23 cellular contexts compared by ENCODE assay signal in the genomic region with DNA sequence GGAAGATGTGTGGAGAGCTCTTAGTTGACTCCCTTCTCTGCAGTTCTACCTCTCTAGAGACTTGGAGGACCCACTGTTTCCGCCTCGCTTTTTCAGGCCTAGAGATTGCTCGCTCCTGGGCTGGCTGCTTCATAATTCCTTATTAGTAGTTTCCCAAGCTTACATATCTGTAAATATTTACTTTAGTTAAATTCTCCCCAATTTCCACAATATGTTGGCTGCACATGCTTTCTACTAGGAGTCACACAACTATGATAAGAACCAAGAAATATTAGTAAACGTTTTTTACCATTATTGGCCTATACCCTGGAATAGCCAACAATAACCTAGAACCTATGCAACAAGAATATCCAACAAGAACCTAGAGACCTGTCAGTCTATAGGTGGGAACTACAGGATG.
DNase-seq lines count a peak whose midpoint lies in the region; ATAC-seq and TF ChIP-seq lines count a peak whose summit lies in the region.
"Had no signal": no experiment of that assay in that cellular context is flagged by ENCODE, and none has a peak within 500 bp of the region (broad histone marks: within the 10 kb centered on the region; RNA-seq: fewer than 3 reads in every experiment).

No MANE protein-coding gene starts in this region.

- H2AFZ ChIP-seq in smooth muscle cell (ENCODE audit: low read depth) = peak overlapping the region; percentile 4

- H3K4me1 ChIP-seq in RWPE2 (ENCODE audit: insufficient read depth, poor library complexity, severe bottlenecking) = peaks cover 20% of the 10 kb centered on the region
- peaks cover 26% of the 10 kb centered on the region for H3K4me1 ChIP-seq in foreskin keratinocyte
- H3K4me1 ChIP-seq in smooth muscle cell (ENCODE audit: low read depth) = no peaks in the 10 kb centered on the region
- H3K4me1 ChIP-seq: BE2C had no signal

- H3K4me1 Mint-ChIP-seq in activated CD4-positive, alpha-beta T cell treated with anti-CD3 and anti-CD28 coated beads for 36 hours = peaks cover 29% of the 10 kb centered on the region
- peaks cover 9% of the 10 kb centered on the region for H3K4me1 Mint-ChIP-seq in activated CD8-positive, alpha-beta T cell treated with anti-CD3 and anti-CD28 coated beads, Interleukin-2, amount 10 ng/mL, durations not matched to agents 7 days and 5 days (ENCODE audit: low read depth)
- H3K4me1 Mint-ChIP-seq: CD14-positive monocyte had no signal

- ATAC-seq in activated CD4-positive, alpha-beta T cell treated with anti-CD3 and anti-CD28 coated beads for 36 hours = no peak
- ATAC-seq in RWPE2 (ENCODE audit: low read depth) (no peak), foreskin keratinocyte (no peak)
- ATAC-seq in activated CD8-positive, alpha-beta T cell treated with anti-CD3 and anti-CD28 coated beads, Interleukin-2, amount 10 ng/mL, durations not matched to agents 7 days and 5 days = no peak
- ATAC-seq: HCT116, Right ventricle myocardium inferior had no signal

- peak overlapping the region; percentile 75 for H3K27ac Mint-ChIP-seq in activated CD4-positive, alpha-beta T cell treated with anti-CD3 and anti-CD28 coated beads for 36 hours
- H3K27ac Mint-ChIP-seq in activated CD8-positive, alpha-beta T cell treated with anti-CD3 and anti-CD28 coated beads, Interleukin-2, amount 10 ng/mL, durations not matched to agents 7 days and 5 days = no peak overlapping the region
- H3K27ac Mint-ChIP-seq: CD14-positive monocyte; CD8-positive, alpha-beta memory T cell had no signal

- CTCF ChIA-PET in activated CD4-positive, alpha-beta T cell treated with anti-CD3 and anti-CD28 coated beads for 36 hours (lab: Charles Lee) = interaction anchor here (0.8 to 1.5 kb wide), 4 partner anchors 11 to 126 kb away, joined by 3 to 8 read pairs (median 4); no protein-coding TSS in a partner anchor
- CTCF ChIA-PET in activated CD8-positive, alpha-beta T cell treated with anti-CD3 and anti-CD28 coated beads, Interleukin-2, amount 10 ng/mL, durations not matched to agents 7 days and 5 days (lab: Charles Lee) = interaction anchor here (1.2 kb wide), 1 partner anchor 433 kb away, joined by 3 read pairs; no protein-coding TSS in a partner anchor

- H3K4me2 ChIP-seq in smooth muscle cell = peak overlapping the region; percentile 30

- H3K9me3 ChIP-seq in RWPE2 (ENCODE audit: severe bottlenecking) = no peaks in the 10 kb centered on the region
- no peaks in the 10 kb centered on the region for H3K9me3 ChIP-seq in smooth muscle cell (replicated peaks; ENCODE audit: low read depth)
- H3K9me3 ChIP-seq: BE2C had no signal

- no peak overlapping the region for H3K4me3 ChIP-seq in RWPE2 (ENCODE audit: severe bottlenecking)
- no peak overlapping the region for H3K4me3 ChIP-seq in smooth muscle cell

- no peaks in the 10 kb centered on the region for H3K79me2 ChIP-seq in smooth muscle cell (ENCODE audit: low read depth)

- intact Hi-C loops in activated CD4-positive, alpha-beta T cell treated with anti-CD3 and anti-CD28 coated beads for 36 hours (cut with DNase I, micrococcal nuclease) = loop anchor here in 1 of 2 experiments (5.0 kb wide), 1 partner anchor 44 kb away; no protein-coding TSS in a partner anchor

- POLR2A ChIA-PET in activated CD4-positive, alpha-beta T cell treated with anti-CD3 and anti-CD28 coated beads for 36 hours (lab: Charles Lee) = no interaction called here
- POLR2A ChIA-PET in activated CD8-positive, alpha-beta T cell treated with anti-CD3 and anti-CD28 coated beads, Interleukin-2, amount 10 ng/mL, durations not matched to agents 7 days and 5 days (lab: Charles Lee) = no interaction called here

- H3K27me3 ChIP-seq in RWPE2 (ENCODE audit: insufficient read depth, poor library complexity, severe bottlenecking) = no peaks in the 10 kb centered on the region
- no peaks in the 10 kb centered on the region for H3K27me3 ChIP-seq in foreskin keratinocyte
- no peaks in the 10 kb centered on the region for H3K27me3 ChIP-seq in smooth muscle cell (ENCODE audit: low read depth)
- H3K27me3 ChIP-seq: BE2C had no signal

- H3K27ac ChIP-seq in RWPE2 (ENCODE audit: poor library complexity, severe bottlenecking) = peak overlapping the region; percentile 32
- H3K27ac ChIP-seq in foreskin keratinocyte = peak overlapping the region; percentile 80
- peak overlapping the region; percentile 63 for H3K27ac ChIP-seq in smooth muscle cell (ENCODE audit: low read depth)
- H3K27ac ChIP-seq: 22Rv1, HL-60 had no signal

- H3K27me3 Mint-ChIP-seq in activated CD4-positive, alpha-beta T cell treated with anti-CD3 and anti-CD28 coated beads for 36 hours = no peaks in the 10 kb centered on the region
- H3K27me3 Mint-ChIP-seq in activated CD8-positive, alpha-beta T cell treated with anti-CD3 and anti-CD28 coated beads, Interleukin-2, amount 10 ng/mL, durations not matched to agents 7 days and 5 days (ENCODE audit: low read depth) = peaks cover 6% of the 10 kb centered on the region

- 72% methylated on average over 4 of the region's 4 CpGs for WGBS in smooth muscle cell (ENCODE audit: low lambda C conversion rate)

- no peak overlapping the region for H3K4me3 Mint-ChIP-seq in activated CD4-positive, alpha-beta T cell treated with anti-CD3 and anti-CD28 coated beads for 36 hours
- no peak overlapping the region for H3K4me3 Mint-ChIP-seq in activated CD8-positive, alpha-beta T cell treated with anti-CD3 and anti-CD28 coated beads, Interleukin-2, amount 10 ng/mL, durations not matched to agents 7 days and 5 days
- H3K4me3 Mint-ChIP-seq: CD14-positive monocyte; CD8-positive, alpha-beta memory T cell had no signal

- no peak overlapping the region for H3K9ac ChIP-seq in smooth muscle cell (ENCODE audit: low read depth)

- H3F3A ChIP-seq in smooth muscle cell (ENCODE audit: low read depth) = peaks cover 8% of the 10 kb centered on the region

- no peaks in the 10 kb centered on the region for H3K36me3 Mint-ChIP-seq in activated CD4-positive, alpha-beta T cell treated with anti-CD3 and anti-CD28 coated beads for 36 hours (ENCODE audit: low read depth)
- peaks cover 1% of the 10 kb centered on the region for H3K36me3 Mint-ChIP-seq in activated CD8-positive, alpha-beta T cell treated with anti-CD3 and anti-CD28 coated beads, Interleukin-2, amount 10 ng/mL, durations not matched to agents 7 days and 5 days (ENCODE audit: low read depth)

- H4K20me1 ChIP-seq in smooth muscle cell (ENCODE audit: low read depth) = no peaks in the 10 kb centered on the region

- H3K9me3 Mint-ChIP-seq in activated CD4-positive, alpha-beta T cell treated with anti-CD3 and anti-CD28 coated beads for 36 hours (ENCODE audit: low read depth) = peaks cover 14% of the 10 kb centered on the region
- H3K9me3 Mint-ChIP-seq in activated CD8-positive, alpha-beta T cell treated with anti-CD3 and anti-CD28 coated beads, Interleukin-2, amount 10 ng/mL, durations not matched to agents 7 days and 5 days (ENCODE audit: insufficient read depth) = peaks cover 5% of the 10 kb centered on the region
- H3K9me3 Mint-ChIP-seq: CD8-positive, alpha-beta memory T cell had no signal

- H3K36me3 ChIP-seq in RWPE2 (ENCODE audit: low read depth) = no peaks in the 10 kb centered on the region
- H3K36me3 ChIP-seq in smooth muscle cell (ENCODE audit: low read depth) = no peaks in the 10 kb centered on the region
- H3K36me3 ChIP-seq: BE2C had no signal

- DNase-seq in activated CD4-positive, alpha-beta T cell treated with anti-CD3 and anti-CD28 coated beads for 36 hours = no peak
- DNase-seq in activated CD4-positive, alpha-beta T cell treated with anti-CD3 and anti-CD28 coated beads, Interleukin-2, amount 50 U/mL, for 4 hours = no peak
- no peak for DNase-seq in RWPE2 (ENCODE audit: low spot score)
- DNase-seq in foreskin keratinocyte = no peak
- DNase-seq in smooth muscle cell (lab: John Stamatoyannopoulos, UW; ENCODE audit: unreplicated experiment) = no peak
- DNase-seq in activated naive CD4-positive, alpha-beta T cell (lab: John Stamatoyannopoulos, UW) = no peak
- no peak for DNase-seq in activated CD8-positive, alpha-beta T cell treated with anti-CD3 and anti-CD28 coated beads, Interleukin-2, amount 10 ng/mL, durations not matched to agents 7 days and 5 days
- DNase-seq: BE2C; CD8-positive, alpha-beta memory T cell; DMS153; DND-41; NCI-H1092; NCI-H1417 treated with DMSO at 0.1 percent for 48 hours; NCI-H187; NCI-H2081 treated with DMSO at 0.1 percent for 48 hours; NCI-H2171; NCI-H524; NCI-H774 had no signal

- TF ChIP-seq CTCF in RWPE2 (IDR thresholded peaks at IDR 0.05; ENCODE audit: poor library complexity, severe bottlenecking) (no peak), foreskin keratinocyte (conservative IDR thresholded peaks at IDR 0.05) (no peak), smooth muscle cell (IDR thresholded peaks at IDR 0.05; ENCODE audit: borderline replicate concordance, insufficient read depth, poor library complexity, severe bottlenecking) (no peak)
